ENCODE assay signal across 21 cellular contexts in genomic region chr10:5596611-5597341, GRCh38.
DNase-seq lines count a peak whose midpoint lies in the region; ATAC-seq, FAIRE-seq and TF ChIP-seq lines count a peak whose summit lies in the region.
"Had no signal": no experiment of that assay in that cellular context is flagged by ENCODE, and none has a peak within 500 bp of the region (broad histone marks: within the 10 kb centered on the region; RNA-seq: fewer than 3 reads in every experiment).

No MANE protein-coding gene starts in this region.

- ATAC-seq in lower lobe of right lung = no peak
- no peak for ATAC-seq in CD4-positive, alpha-beta T cell (ENCODE audit: poor library complexity)
- ATAC-seq: left ventricle myocardium superior had no signal

- no peaks in the 10 kb centered on the region for H3K79me2 ChIP-seq in astrocyte (ENCODE audit: insufficient read depth, low read length)

- peak overlapping the region; percentile 59 for H2AFZ ChIP-seq in astrocyte (ENCODE audit: low read depth, low read length)

- H3K4me3 ChIP-seq in astrocyte (ENCODE audit: insufficient read depth, low read depth, low read length) = no peak overlapping the region
- no peak overlapping the region for H3K4me3 ChIP-seq in lower lobe of right lung
- H3K4me3 ChIP-seq in transverse colon = no peak overlapping the region
- H3K4me3 ChIP-seq: HAP-1, right atrium auricular region, thyroid gland had no signal

- H3K4me1 ChIP-seq in astrocyte (ENCODE audit: insufficient read depth, low read length) (peaks cover 31% of the 10 kb centered on the region), lower lobe of right lung (peaks cover 5% of the 10 kb centered on the region), transverse colon (no peaks in the 10 kb centered on the region)
- H3K4me1 ChIP-seq: HAP-1 had no signal

- 75 to 84% methylated on average over 7 to 25 of the region's 26 CpGs for WGBS in transverse colon (ENCODE audit: low coverage in 1 of 2), 2 donors

- no peak for TF ChIP-seq POLR2A in transverse colon (IDR thresholded peaks at IDR 0.05)

- no peaks in the 10 kb centered on the region for H3K9me3 Mint-ChIP-seq in HFFc6
- H3K9me3 Mint-ChIP-seq in astrocyte (ENCODE audit: unreplicated experiment) = no peaks in the 10 kb centered on the region
- H3K9me3 Mint-ChIP-seq in CD4-positive, alpha-beta T cell = no peaks in the 10 kb centered on the region
- H3K9me3 Mint-ChIP-seq: activated T-cell treated with anti-CD3 and anti-CD28 coated beads, Interleukin-2, amount 50 U/mL, for 4 hours; natural killer cell treated with Interleukin-12 subunit alpha and Interleukin-12 subunit beta and Interleukin-15 and Interleukin-18, amount 100 ng/mL, for 72 hours had no signal

- intact Hi-C loops in lower lobe of right lung (cut with DNase I) = no loop called here
- intact Hi-C loops in CD4-positive, alpha-beta T cell (cut with DNase I, micrococcal nuclease) = no loop called here
- intact Hi-C loops in transverse colon (cut with DNase I; ENCODE audit: low total_unique reads) = no loop called here

- peaks cover 9% of the 10 kb centered on the region for H3K36me3 Mint-ChIP-seq in HFFc6 (ENCODE audit: low read depth)
- no peaks in the 10 kb centered on the region for H3K36me3 Mint-ChIP-seq in astrocyte (ENCODE audit: low read depth, unreplicated experiment)
- no peaks in the 10 kb centered on the region for H3K36me3 Mint-ChIP-seq in CD4-positive, alpha-beta T cell (ENCODE audit: low read depth)
- H3K36me3 Mint-ChIP-seq: natural killer cell treated with Interleukin-12 subunit alpha and Interleukin-12 subunit beta and Interleukin-15 and Interleukin-18, amount 100 ng/mL, for 72 hours had no signal

- CTCF ChIA-PET in CD4-positive, alpha-beta T cell (lab: Charles Lee) = no interaction called here

- DNase-seq in A172 (ENCODE audit: low spot score) = peak; percentile 66
- DNase-seq in HFFc6 = peak; percentile 65
- DNase-seq in astrocyte (ENCODE audit: low read depth) = no peak
- DNase-seq in lower lobe of right lung = peak; percentile 41
- DNase-seq in CD4-positive, alpha-beta T cell = no peak
- DNase-seq in transverse colon = no peak
- DNase-seq in dermis blood vessel endothelial cell = no peak
- no peak for DNase-seq in RKO (ENCODE audit: low spot score)
- DNase-seq: activated CD4-positive, alpha-beta T cell treated with anti-CD3 and anti-CD28 coated beads, Interleukin-2, amount 50 U/mL, for 1 hour; activated T-cell treated with anti-CD3 and anti-CD28 coated beads, Interleukin-2, amount 50 U/mL, for 4 hours; hippocampal formation; left ventricle myocardium superior; NCI-H187 treated with DMSO at 0.1 percent for 48 hours; NCI-H526 treated with DMSO at 0.1 percent for 48 hours; stimulated activated CD4-positive, alpha-beta T cell treated with anti-CD3 and anti-CD28 coated beads, Interleukin-1b, Interleukin-23, amount 100 ng/mL, for 48 hours; T-helper 9 cell; thyroid gland had no signal

- H3K27me3 Mint-ChIP-seq in HFFc6 (ENCODE audit: insufficient read depth) = no peaks in the 10 kb centered on the region; the same call in 1 of the 2 replicates
- H3K27me3 Mint-ChIP-seq in astrocyte (ENCODE audit: low read depth, unreplicated experiment) = peaks cover 6% of the 10 kb centered on the region
- peaks cover 10% of the 10 kb centered on the region for H3K27me3 Mint-ChIP-seq in CD4-positive, alpha-beta T cell

- H4K20me1 ChIP-seq in astrocyte (ENCODE audit: insufficient read depth, low read length) = no peaks in the 10 kb centered on the region

- POLR2A ChIA-PET in CD4-positive, alpha-beta T cell (lab: Charles Lee) = interaction anchor here (1.6 kb wide), 1 partner anchor 149 kb away, joined by 3 read pairs; no protein-coding TSS in a partner anchor

- no peaks in the 10 kb centered on the region for H3K9me3 ChIP-seq in astrocyte (ENCODE audit: insufficient read depth, low read depth, low read length)
- H3K9me3 ChIP-seq in lower lobe of right lung = no peaks in the 10 kb centered on the region
- no peaks in the 10 kb centered on the region for H3K9me3 ChIP-seq in CD4-positive, alpha-beta T cell (ENCODE audit: control insufficient read depth, low read length)
- no peaks in the 10 kb centered on the region for H3K9me3 ChIP-seq in transverse colon
- H3K9me3 ChIP-seq: HAP-1, right atrium auricular region, thyroid gland had no signal

- no peak for TF ChIP-seq EP300 in transverse colon (IDR thresholded peaks at IDR 0.05; ENCODE audit: low read depth)

- peaks cover 70% of the 10 kb centered on the region for H3K4me1 Mint-ChIP-seq in HFFc6 (ENCODE audit: low read depth)
- peaks cover 27% of the 10 kb centered on the region for H3K4me1 Mint-ChIP-seq in astrocyte (ENCODE audit: low read depth, unreplicated experiment)
- H3K4me1 Mint-ChIP-seq in CD4-positive, alpha-beta T cell (ENCODE audit: low read depth) = peaks cover 16% of the 10 kb centered on the region

- TF ChIP-seq CTCF in HFFc6 (IDR thresholded peaks at IDR 0.05) (0 out of 2 replicates have a peak, but pooled peaks have one; percentile 20), astrocyte (IDR thresholded peaks at IDR 0.05; ENCODE audit: insufficient read depth, low read depth, low read length) (no peak), lower lobe of right lung (IDR thresholded peaks at IDR 0.05) (no peak), transverse colon (IDR thresholded peaks at IDR 0.05) (no peak)
- TF ChIP-seq CTCF in CD4-positive, alpha-beta T cell (IDR thresholded peaks at IDR 0.05) = no peak

- H3K27ac Mint-ChIP-seq in HFFc6 (peak overlapping the region; percentile 98), astrocyte (ENCODE audit: unreplicated experiment) (peak overlapping the region; percentile 64)
- H3K27ac Mint-ChIP-seq in CD4-positive, alpha-beta T cell = no peak overlapping the region
- H3K27ac Mint-ChIP-seq: natural killer cell treated with Interleukin-12 subunit alpha and Interleukin-12 subunit beta and Interleukin-15 and Interleukin-18, amount 100 ng/mL, for 72 hours had no signal

- peak overlapping the region; percentile 84 for H3K4me2 ChIP-seq in astrocyte (ENCODE audit: low read length)

- H3K27ac ChIP-seq in astrocyte (ENCODE audit: low read depth, low read length) = peak overlapping the region; percentile 87
- H3K27ac ChIP-seq in lower lobe of right lung = no peak overlapping the region
- H3K27ac ChIP-seq in CD4-positive, alpha-beta T cell (ENCODE audit: low read depth, low read length) = no peak overlapping the region
- no peak overlapping the region for H3K27ac ChIP-seq in transverse colon
- H3K27ac ChIP-seq: right atrium auricular region, thyroid gland had no signal

- H3K27me3 ChIP-seq in astrocyte (ENCODE audit: insufficient read depth, low read length) (no peaks in the 10 kb centered on the region), lower lobe of right lung (ENCODE audit: low read depth) (no peaks in the 10 kb centered on the region), transverse colon (no peaks in the 10 kb centered on the region)
- H3K27me3 ChIP-seq in CD4-positive, alpha-beta T cell (ENCODE audit: control insufficient read depth, insufficient read depth, low read length) = no peaks in the 10 kb centered on the region
- H3K27me3 ChIP-seq: right atrium auricular region, thyroid gland had no signal

- in situ Hi-C loops in transverse colon (cut with MboI; ENCODE audit: low pct_ligation_motif_present in 1 of 4, low pct_unique_long_range_greater_than_20kb in 1 of 4, low sequenced_read_pairs in 3 of 4) = no loop called here

- no peaks in the 10 kb centered on the region for H3K36me3 ChIP-seq in astrocyte (ENCODE audit: insufficient read depth, low read length)
- H3K36me3 ChIP-seq in lower lobe of right lung = no peaks in the 10 kb centered on the region
- H3K36me3 ChIP-seq in transverse colon = no peaks in the 10 kb centered on the region
- H3K36me3 ChIP-seq: HAP-1, right atrium auricular region, thyroid gland had no signal

- peak overlapping the region; percentile 73 for H3K9ac ChIP-seq in astrocyte (ENCODE audit: low read length)

- FAIRE-seq in astrocyte (lab: Jason Lieb, UNC) = no peak
- FAIRE-seq: A204.1 had no signal

- H3K4me3 Mint-ChIP-seq in HFFc6 = peak overlapping the region; percentile 88
- no peak overlapping the region for H3K4me3 Mint-ChIP-seq in astrocyte (ENCODE audit: unreplicated experiment)
- H3K4me3 Mint-ChIP-seq in CD4-positive, alpha-beta T cell = no peak overlapping the region
- H3K4me3 Mint-ChIP-seq: activated T-cell treated with anti-CD3 and anti-CD28 coated beads, Interleukin-2, amount 50 U/mL, for 4 hours; natural killer cell treated with Interleukin-12 subunit alpha and Interleukin-12 subunit beta and Interleukin-15 and Interleukin-18, amount 100 ng/mL, for 72 hours had no signal

Comparison
In these comparisons a context has a peak if more than half of its experiments do, and no peak if none do; other contexts are left out.
1. DNase-seq: peak in A172 (single experiment), HFFc6 (single experiment) and lower lobe of right lung (single experiment); none in astrocyte (single experiment), CD4-positive, alpha-beta T cell (0 of 10), transverse colon (single experiment), dermis blood vessel endothelial cell (single experiment) and RKO (single experiment).